In genomic region chr7:90605055-90605454, GRCh38 we compare ENCODE assay signal across 1 cellular context.
TF ChIP-seq lines count a peak whose summit lies in the region.

No MANE protein-coding gene starts in this region.

TF ChIP-seq in GM23338, 12 proteins besides CTCF, POLR2A, EP300 and RAD21 (continued from another document):
- TF ChIP-seq, protein P1, sequence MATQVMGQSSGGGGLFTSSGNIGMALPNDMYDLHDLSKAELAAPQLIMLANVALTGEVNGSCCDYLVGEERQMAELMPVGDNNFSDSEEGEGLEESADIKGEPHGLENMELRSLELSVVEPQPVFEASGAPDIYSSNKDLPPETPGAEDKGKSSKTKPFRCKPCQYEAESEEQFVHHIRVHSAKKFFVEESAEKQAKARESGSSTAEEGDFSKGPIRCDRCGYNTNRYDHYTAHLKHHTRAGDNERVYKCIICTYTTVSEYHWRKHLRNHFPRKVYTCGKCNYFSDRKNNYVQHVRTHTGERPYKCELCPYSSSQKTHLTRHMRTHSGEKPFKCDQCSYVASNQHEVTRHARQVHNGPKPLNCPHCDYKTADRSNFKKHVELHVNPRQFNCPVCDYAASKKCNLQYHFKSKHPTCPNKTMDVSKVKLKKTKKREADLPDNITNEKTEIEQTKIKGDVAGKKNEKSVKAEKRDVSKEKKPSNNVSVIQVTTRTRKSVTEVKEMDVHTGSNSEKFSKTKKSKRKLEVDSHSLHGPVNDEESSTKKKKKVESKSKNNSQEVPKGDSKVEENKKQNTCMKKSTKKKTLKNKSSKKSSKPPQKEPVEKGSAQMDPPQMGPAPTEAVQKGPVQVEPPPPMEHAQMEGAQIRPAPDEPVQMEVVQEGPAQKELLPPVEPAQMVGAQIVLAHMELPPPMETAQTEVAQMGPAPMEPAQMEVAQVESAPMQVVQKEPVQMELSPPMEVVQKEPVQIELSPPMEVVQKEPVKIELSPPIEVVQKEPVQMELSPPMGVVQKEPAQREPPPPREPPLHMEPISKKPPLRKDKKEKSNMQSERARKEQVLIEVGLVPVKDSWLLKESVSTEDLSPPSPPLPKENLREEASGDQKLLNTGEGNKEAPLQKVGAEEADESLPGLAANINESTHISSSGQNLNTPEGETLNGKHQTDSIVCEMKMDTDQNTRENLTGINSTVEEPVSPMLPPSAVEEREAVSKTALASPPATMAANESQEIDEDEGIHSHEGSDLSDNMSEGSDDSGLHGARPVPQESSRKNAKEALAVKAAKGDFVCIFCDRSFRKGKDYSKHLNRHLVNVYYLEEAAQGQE (IDR thresholded peaks at IDR 0.05; ENCODE audit: unreplicated experiment), result no peak
